ENCODE assay signal across 10 cellular contexts in genomic region chr5:135356522-135357318, GRCh38. TPM values are rescaled to one million over a fixed set of nuclear protein-coding genes. Genes with fewer than 3 reads are reported as not detected.
DNase-seq lines count a peak whose midpoint lies in the region; ATAC-seq and TF ChIP-seq lines count a peak whose summit lies in the region.
"Had no signal": no experiment of that assay in that cellular context is flagged by ENCODE, and none has a peak within 500 bp of the region (broad histone marks: within the 10 kb centered on the region; RNA-seq: fewer than 3 reads in every experiment).

No MANE protein-coding gene starts in this region.

- no peak overlapping the region for H3K27ac ChIP-seq in mammary epithelial cell (ENCODE audit: insufficient read depth, low read depth, low read length)
- H3K27ac ChIP-seq in fibroblast of lung (ENCODE audit: insufficient read depth, low read length): peak overlapping the region; percentile 6
- H3K27ac ChIP-seq in muscle layer of duodenum (ENCODE audit: low read length): peak overlapping the region; percentile 7
- peak overlapping the region; percentile 49 for H3K27ac ChIP-seq in vagina

- peaks cover 6% of the 10 kb centered on the region for H3K4me1 Mint-ChIP-seq in MCF 10A (ENCODE audit: insufficient read depth, unreplicated experiment)

- H3K9me3 Mint-ChIP-seq in MCF 10A (ENCODE audit: unreplicated experiment): no peaks in the 10 kb centered on the region

- no peak for ATAC-seq in HG02759 (IDR thresholded peaks at IDR 0.05; ENCODE audit: unreplicated experiment)
- no peak for ATAC-seq in HG02885 (IDR thresholded peaks at IDR 0.05; ENCODE audit: poor library complexity, unreplicated experiment)

- H3K27me3 ChIP-seq in mammary epithelial cell (ENCODE audit: insufficient read depth, low read length): no peaks in the 10 kb centered on the region
- H3K27me3 ChIP-seq in fibroblast of lung (ENCODE audit: control insufficient read depth, insufficient read depth, low read length): no peaks in the 10 kb centered on the region
- no peaks in the 10 kb centered on the region for H3K27me3 ChIP-seq in muscle layer of duodenum (ENCODE audit: low read depth, low read length)
- no peaks in the 10 kb centered on the region for H3K27me3 ChIP-seq in vagina

- no peaks in the 10 kb centered on the region for H3K9me3 ChIP-seq in mammary epithelial cell (replicated peaks; ENCODE audit: insufficient read depth, low read length)
- no peaks in the 10 kb centered on the region for H3K9me3 ChIP-seq in fibroblast of lung (ENCODE audit: control insufficient read depth, insufficient read depth, low read depth, low read length)
- no peaks in the 10 kb centered on the region for H3K9me3 ChIP-seq in muscle layer of duodenum (ENCODE audit: control insufficient read depth in 1 of 2, low read length in 2 of 2)
- H3K9me3 ChIP-seq in vagina: no peaks in the 10 kb centered on the region

- H3K4me3 ChIP-seq in mammary epithelial cell (replicated peaks in 1 of 3; ENCODE audit: insufficient read depth in 1 of 3, low read depth in 2 of 3, low read length in 3 of 3) (no peak overlapping the region), fibroblast of lung (replicated peaks in 1 of 4; ENCODE audit: control extremely low read depth in 1 of 4, insufficient read depth in 1 of 4, low read depth in 3 of 4, low read length in 4 of 4) (no peak overlapping the region), muscle layer of duodenum (ENCODE audit: low read depth in 1 of 2, low read length in 2 of 2) (no peak overlapping the region), vagina (no peak overlapping the region)

- TF ChIP-seq CTCF in MCF 10A (IDR thresholded peaks at IDR 0.05; ENCODE audit: unreplicated experiment) (no peak), mammary epithelial cell (conservative IDR thresholded peaks at IDR 0.05 in 1 of 2, IDR thresholded peaks at IDR 0.05 in 1 of 2; ENCODE audit: extremely low read depth in 1 of 2, insufficient read depth in 1 of 2, low read depth in 1 of 2, low read length in 2 of 2) (no peak), fibroblast of lung (conservative IDR thresholded peaks at IDR 0.05 in 1 of 2, IDR thresholded peaks at IDR 0.05 in 1 of 2; ENCODE audit: low read depth in 1 of 2, low read length in 2 of 2) (no peak), vagina (IDR thresholded peaks at IDR 0.05) (no peak)

- H3K27ac Mint-ChIP-seq in MCF 10A (ENCODE audit: low read depth, unreplicated experiment): no peak overlapping the region
- H3K27ac Mint-ChIP-seq: activated naive CD8-positive, alpha-beta T cell had no signal

- BruUV-seq in MCF 10A (replicated peaks; lab: Mats Ljungman, UMichigan) (no TSS peak), mammary epithelial cell (replicated peaks; lab: Mats Ljungman, UMichigan) (no TSS peak)

- no peaks in the 10 kb centered on the region for H3K4me1 ChIP-seq in mammary epithelial cell (ENCODE audit: insufficient read depth, low read length)
- H3K4me1 ChIP-seq in fibroblast of lung (ENCODE audit: control insufficient read depth, extremely low read depth, insufficient read depth, low read length): peaks cover 40% of the 10 kb centered on the region
- H3K4me1 ChIP-seq in muscle layer of duodenum (ENCODE audit: control insufficient read depth in 1 of 2, insufficient read depth in 2 of 2, low read length in 2 of 2): peaks cover 21 to 45% of the 10 kb centered on the region in 2 donors
- H3K4me1 ChIP-seq in vagina: peaks cover 38% of the 10 kb centered on the region

- DNase-seq in MCF 10A (ENCODE audit: unreplicated experiment) (peak; percentile 26), mammary epithelial cell (no peak), fibroblast of lung (ENCODE audit: low read depth in 2 of 2) (peak; percentile 68 to 89), vagina (ENCODE audit: extremely low spot score in 2 of 2) (peak in 1 of 2 donors; percentile 83)
- no peak for DNase-seq in activated CD4-positive, alpha-beta T cell treated with anti-CD3 and anti-CD28 coated beads for 1 hour
- DNase-seq: NCI-H526 had no signal

- H3K36me3 ChIP-seq in mammary epithelial cell (ENCODE audit: insufficient read depth, low read length) (peaks cover 19% of the 10 kb centered on the region), fibroblast of lung (ENCODE audit: control insufficient read depth, insufficient read depth, low read length) (peaks cover 5% of the 10 kb centered on the region), muscle layer of duodenum (ENCODE audit: control insufficient read depth in 1 of 2, insufficient read depth in 2 of 2, low read length in 2 of 2) (peaks cover 21 to 33% of the 10 kb centered on the region in 2 donors), vagina (peaks cover 0 to 10% of the 10 kb centered on the region in 2 donors)

- intact Hi-C loops in MCF 10A (cut with micrococcal nuclease) (no loop called here), mammary epithelial cell (cut with micrococcal nuclease) (no loop called here), vagina (cut with DNase I) (no loop called here)

- H2AFZ ChIP-seq in mammary epithelial cell (ENCODE audit: low read depth, low read length) (no peak overlapping the region), fibroblast of lung (ENCODE audit: low read length) (no peak overlapping the region)

- in situ Hi-C loops in mammary epithelial cell (cut with MboI; ENCODE audit: low sequenced_read_pairs in 2 of 2): no loop called here

- no peak overlapping the region for H3K4me3 Mint-ChIP-seq in MCF 10A (ENCODE audit: unreplicated experiment)
- H3K4me3 Mint-ChIP-seq: activated naive CD8-positive, alpha-beta T cell had no signal

- H4K20me1 ChIP-seq in mammary epithelial cell (ENCODE audit: insufficient read depth, low read length) (no peaks in the 10 kb centered on the region), fibroblast of lung (ENCODE audit: control insufficient read depth, extremely low read depth, insufficient read depth, low read length) (no peaks in the 10 kb centered on the region)

- H3K79me2 ChIP-seq in mammary epithelial cell (ENCODE audit: insufficient read depth, low read length): peaks cover 61% of the 10 kb centered on the region
- H3K79me2 ChIP-seq in fibroblast of lung (ENCODE audit: control insufficient read depth, insufficient read depth, low read length): peaks cover 4% of the 10 kb centered on the region

- H3K9ac ChIP-seq in mammary epithelial cell (ENCODE audit: insufficient read depth, low read length): no peak overlapping the region
- H3K9ac ChIP-seq in fibroblast of lung (ENCODE audit: insufficient read depth, low read length): no peak overlapping the region

- dilution Hi-C loops in mammary epithelial cell (cut with HindIII; ENCODE audit: low sequenced_read_pairs): no loop called here

- H3K27me3 Mint-ChIP-seq in MCF 10A (ENCODE audit: insufficient read depth, unreplicated experiment): no peaks in the 10 kb centered on the region
- H3K27me3 Mint-ChIP-seq: activated naive CD8-positive, alpha-beta T cell had no signal

- CTCF ChIA-PET in MCF 10A (lab: Yijun Ruan, JAX): interaction anchor here (0.5 to 1.1 kb wide), 6 partner anchors 12 to 550 kb away, joined by 3 to 4 read pairs (median 3); no protein-coding TSS in a partner anchor
- CTCF ChIA-PET in mammary epithelial cell (lab: Charles Lee; ENCODE audit: low non-redundant PET): no interaction called here

- peaks cover 64% of the 10 kb centered on the region for H3K36me3 Mint-ChIP-seq in MCF 10A (ENCODE audit: insufficient read depth, unreplicated experiment)

- WGBS in mammary epithelial cell (ENCODE audit: low coverage, missing lambda C conversion rate): 59% methylated on average over 6 of the region's 6 CpGs

- no peak overlapping the region for H3K4me2 ChIP-seq in mammary epithelial cell (ENCODE audit: insufficient read depth, low read depth, low read length)
- H3K4me2 ChIP-seq in fibroblast of lung (ENCODE audit: extremely low read depth, insufficient read depth, low read length): peak overlapping the region; percentile 36

- POLR2A ChIA-PET in MCF 10A (lab: Yijun Ruan, JAX): interaction anchor here (0.5 to 1.0 kb wide), 3 partner anchors 19 to 55 kb away, joined by 3 read pairs; no protein-coding TSS in a partner anchor

- TF ChIP-seq POLR2A in vagina (IDR thresholded peaks at IDR 0.05): no peak

RNA-seq across cellular contexts. Expression of gene MACROH2A1, which starts 42.3 kb away (rescaled TPM):
- total RNA-seq in MCF 10A (2022): 266 and 306 TPM in 2 replicates
- 100 to 1,000 TPM; 317 to 416 TPM for total RNA-seq in mammary epithelial cell
- 377 TPM for polyA plus RNA-seq in mammary epithelial cell
- polyA minus RNA-seq in mammary epithelial cell: 255 TPM
- total RNA-seq in fibroblast of lung: 154 and 191 TPM in 2 replicates
- 95.6 and 128 TPM in 2 replicates for polyA plus RNA-seq in fibroblast of lung
- 82.3 and 119 TPM in 2 replicates for polyA plus RNA-seq in fibroblast of lung (2012)
- polyA minus RNA-seq in fibroblast of lung (ENCODE audit: low replicate concordance): 56.9 and 95.6 TPM in 2 replicates
- total RNA-seq in vagina: 190 TPM

Comparison
In these comparisons a context has a peak if more than half of its experiments do, and no peak if none do; other contexts are left out.
1. DNase-seq: peak in MCF 10A (single experiment) and fibroblast of lung (2 of 2); none in mammary epithelial cell (single experiment) and activated CD4-positive, alpha-beta T cell treated with anti-CD3 and anti-CD28 coated beads for 1 hour (single experiment).